ENCODE assay signal across 1 cellular context in genomic region chr12:56763753-56764657, GRCh38.
TF ChIP-seq lines count a peak whose summit lies in the region.

No MANE protein-coding gene starts in this region.

TF ChIP-seq in IMR-90, 13 proteins besides CTCF, POLR2A, EP300 and RAD21 (continued from another document):
- TF ChIP-seq BHLHE40 (IDR thresholded peaks at IDR 0.05; ENCODE audit: low read depth, low read length), result no peak
- 0 out of 2 replicates have a peak, but pooled peaks have one; percentile 15 for TF ChIP-seq USF2 (IDR thresholded peaks at IDR 0.05; ENCODE audit: low read depth, low read length)
- TF ChIP-seq SMC3 (IDR thresholded peaks at IDR 0.05; ENCODE audit: low read depth, low read length), result no peak
